8 cellular contexts compared by ENCODE assay signal in genomic region chr5:133025804-133026663, GRCh38.
DNase-seq lines count a peak whose midpoint lies in the region; ATAC-seq and TF ChIP-seq lines count a peak whose summit lies in the region.

Gene ZCCHC10 (minus strand): TSS chr5:133026549. CDS start chr5:133026537, 12 bp downstream.

- TF ChIP-seq CTCF in GM06990 (IDR thresholded peaks at IDR 0.05; ENCODE audit: insufficient read depth, low read length, poor library complexity, severe bottlenecking) = no peak

- peak; percentile 91 for DNase-seq in GM06990 (ENCODE audit: extremely low read depth, insufficient read length)
- peak; percentile 83 for DNase-seq in NCI-H1048 (lab: John Stamatoyannopoulos, UW)
- peak; percentile 76 for DNase-seq in SK-N-MC (ENCODE audit: low read depth, low spot score)
- peak; percentile 95 for DNase-seq in activated naive CD4-positive, alpha-beta T cell treated with anti-CD3 and anti-CD28 coated beads, Interleukin-2, amount 10 ng/mL, durations not matched to agents 7 days and 5 days
- peak; percentile 94 for DNase-seq in germinal center (ENCODE audit: low spot score)
- peak; percentile 67 for DNase-seq in non-pigmented ciliary epithelial cell (ENCODE audit: low read depth)
- peak; percentile 40 to 95 (median 83) for DNase-seq in substantia nigra (lab: John Stamatoyannopoulos, UW)

- H3K9ac ChIP-seq in SK-N-MC (ENCODE audit: insufficient read length) = peak within 1 kb of the TSS; percentile 97

- peaks cover 19% of the 10 kb centered on the region for H3K27me3 Mint-ChIP-seq in activated naive CD4-positive, alpha-beta T cell treated with anti-CD3 and anti-CD28 coated beads, Interleukin-2, amount 10 ng/mL, durations not matched to agents 7 days and 5 days

- peaks cover 14% of the 10 kb centered on the region for H3K36me3 Mint-ChIP-seq in activated naive CD4-positive, alpha-beta T cell treated with anti-CD3 and anti-CD28 coated beads, Interleukin-2, amount 10 ng/mL, durations not matched to agents 7 days and 5 days

- CTCF ChIA-PET in activated naive CD4-positive, alpha-beta T cell treated with anti-CD3 and anti-CD28 coated beads, Interleukin-2, amount 10 ng/mL, durations not matched to agents 7 days and 5 days (lab: Charles Lee) = interaction anchor here (0.6 kb wide), 1 partner anchor 50 kb away, joined by 3 read pairs; no protein-coding TSS in a partner anchor

- no peaks in the 10 kb centered on the region for H3K9me3 Mint-ChIP-seq in activated naive CD4-positive, alpha-beta T cell treated with anti-CD3 and anti-CD28 coated beads, Interleukin-2, amount 10 ng/mL, durations not matched to agents 7 days and 5 days

- H3K4me3 ChIP-seq in GM06990 (replicated peaks; ENCODE audit: low read depth, low read length) = peak within 1 kb of the TSS; percentile 89
- peak within 1 kb of the TSS; percentile 97 for H3K4me3 ChIP-seq in SK-N-MC

- peak within 1 kb of the TSS; percentile 86 for H3K4me3 Mint-ChIP-seq in activated naive CD4-positive, alpha-beta T cell treated with anti-CD3 and anti-CD28 coated beads, Interleukin-2, amount 10 ng/mL, durations not matched to agents 7 days and 5 days

- peaks cover 20% of the 10 kb centered on the region for H3K4me1 Mint-ChIP-seq in activated naive CD4-positive, alpha-beta T cell treated with anti-CD3 and anti-CD28 coated beads, Interleukin-2, amount 10 ng/mL, durations not matched to agents 7 days and 5 days

- no peaks in the 10 kb centered on the region for H3K36me3 ChIP-seq in GM06990 (ENCODE audit: control insufficient read depth, insufficient read depth, low read length)
- H3K36me3 ChIP-seq in SK-N-MC (ENCODE audit: insufficient read depth, low read length) = peaks cover 13% of the 10 kb centered on the region; the same call in 1 of the 2 replicates

- no peaks in the 10 kb centered on the region for H3K9me3 ChIP-seq in SK-N-MC (ENCODE audit: low read depth, low read length)

- H3K27ac ChIP-seq in SK-N-MC (peak within 1 kb of the TSS; percentile 81), substantia nigra (ENCODE audit: low read depth, low read length, poor library complexity, severe bottlenecking) (peak within 1 kb of the TSS; percentile 90)

- peak within 1 kb of the TSS; percentile 87 for H3K27ac Mint-ChIP-seq in activated naive CD4-positive, alpha-beta T cell treated with anti-CD3 and anti-CD28 coated beads, Interleukin-2, amount 10 ng/mL, durations not matched to agents 7 days and 5 days

- peak; percentile 94 for ATAC-seq in HG02571 (IDR thresholded peaks at IDR 0.05; ENCODE audit: unreplicated experiment)

- H3K27me3 ChIP-seq in GM06990 (replicated peaks; ENCODE audit: control insufficient read depth, insufficient read depth, low read length) = no peaks in the 10 kb centered on the region

Comparison
In these comparisons a context has a peak if more than half of its experiments do, and no peak if none do; other contexts are left out.
1. Peak in every context shown above with its lines: DNase-seq, ATAC-seq, H3K4me3 ChIP-seq and H3K27ac ChIP-seq.